In the genomic region with DNA sequence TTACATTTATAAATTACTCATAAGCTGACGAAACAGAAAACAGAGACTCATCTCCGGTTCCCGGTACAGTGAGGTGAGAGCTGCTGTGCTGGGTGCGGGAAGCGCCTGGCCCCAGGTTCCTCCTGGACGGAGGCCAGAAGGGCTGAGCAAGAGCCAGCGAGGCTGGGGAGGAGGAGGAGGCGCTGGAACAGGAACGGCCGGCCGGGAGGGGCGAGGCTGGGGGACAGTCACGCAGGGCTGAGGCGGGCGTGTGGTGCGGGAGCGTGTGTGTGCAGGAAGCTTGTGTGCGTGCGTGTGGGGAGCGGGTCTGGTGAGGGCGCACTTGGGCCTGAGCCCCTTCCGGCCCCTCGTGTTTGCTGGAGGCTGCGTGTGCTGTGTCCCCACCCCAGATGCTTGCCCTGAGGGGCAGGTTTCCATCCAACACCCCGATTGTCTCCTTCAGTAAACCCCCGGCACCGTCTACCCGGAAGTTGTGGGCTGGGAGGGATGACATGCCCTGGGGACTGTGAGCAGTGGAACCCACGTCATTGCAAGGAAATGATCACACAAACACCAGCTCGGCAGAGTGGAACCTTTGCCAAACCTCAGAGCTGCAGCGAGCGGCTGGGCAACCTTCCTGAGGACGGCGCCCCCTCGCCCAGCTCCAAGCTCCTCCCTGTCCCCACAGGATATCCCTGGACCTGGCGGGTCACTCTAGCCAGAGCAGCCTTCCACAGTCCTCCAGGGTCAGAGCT, we compare ENCODE assay signal across 8 cellular contexts. TPM values are rescaled to one million over a fixed set of nuclear protein-coding genes. Genes with fewer than 3 reads are reported as not detected.
DNase-seq lines count a peak whose midpoint lies in the region; ATAC-seq and TF ChIP-seq lines count a peak whose summit lies in the region.

No MANE protein-coding gene starts in this region.

- H3K9ac ChIP-seq in SK-N-SH: peak overlapping the region; percentile 67

- H3K4me1 ChIP-seq in SK-N-SH (ENCODE audit: control insufficient read depth in 1 of 2, insufficient read depth in 2 of 2, low read depth in 1 of 2, low read length in 1 of 2) (peaks cover 28 to 37% of the 10 kb centered on the region in 2 experiments; a peak in 3 of 4 replicates), prostate gland (replicated peaks) (peaks cover 25% of the 10 kb centered on the region), upper lobe of left lung (peaks cover 51 to 60% (median 54%) of the 10 kb centered on the region in 4 donors)

- WGBS in SK-N-SH (ENCODE audit: low lambda C conversion rate): 18% methylated on average over 29 of the region's 36 CpGs
- WGBS in prostate gland: under 1% methylated on average over 36 of the region's 36 CpGs
- WGBS in upper lobe of left lung, 2 donors: 1% methylated on average over 8 to 33 of the region's 36 CpGs

- TF ChIP-seq EP300 in SK-N-SH (IDR thresholded peaks at IDR 0.05; ENCODE audit: borderline replicate concordance in 1 of 2, low read depth in 1 of 2, low read length in 1 of 2) (no peak; a peak in 1 of 4 replicates), upper lobe of left lung (IDR thresholded peaks at IDR 0.05) (peak; percentile 95 to 97 (median 96))

- H3K9me3 ChIP-seq in SK-N-SH: no peaks in the 10 kb centered on the region
- no peaks in the 10 kb centered on the region for H3K9me3 ChIP-seq in prostate gland
- no peaks in the 10 kb centered on the region for H3K9me3 ChIP-seq in upper lobe of left lung

- TF ChIP-seq RAD21 in SK-N-SH (IDR thresholded peaks at IDR 0.05; ENCODE audit: low read length): no peak

- H4K20me1 ChIP-seq in SK-N-SH (ENCODE audit: insufficient read depth): no peaks in the 10 kb centered on the region

- H3K4me3 ChIP-seq in SK-N-SH (ENCODE audit: low read depth in 2 of 2, low read length in 1 of 2): peak overlapping the region; percentile 40 to 52
- H3K4me3 ChIP-seq in prostate gland: peak overlapping the region; percentile 35 to 43
- peak overlapping the region in 3 of 4 donors; percentile 40 to 52 (median 43) for H3K4me3 ChIP-seq in upper lobe of left lung

- no peaks in the 10 kb centered on the region for H3K9me2 ChIP-seq in SK-N-SH

- H3K36me3 ChIP-seq in SK-N-SH (replicated peaks in 1 of 2; ENCODE audit: control insufficient read depth in 1 of 2, insufficient read depth in 2 of 2, low read length in 1 of 2) (no peaks in the 10 kb centered on the region), prostate gland (no peaks in the 10 kb centered on the region), upper lobe of left lung (no peaks in the 10 kb centered on the region)

- TF ChIP-seq CTCF in SK-N-SH (IDR thresholded peaks at IDR 0.05): peak; percentile 18; the same call in 1 of the 2 replicates
- peak in 1 of 4 experiments; percentile 13 for TF ChIP-seq CTCF in prostate gland (IDR thresholded peaks at IDR 0.05)
- TF ChIP-seq CTCF in upper lobe of left lung (IDR thresholded peaks at IDR 0.05): peak in 1 of 6 experiments; percentile 15

- POLR2A ChIA-PET in SK-N-SH (lab: Yijun Ruan, JAX): interaction anchor here (0.5 to 1.4 kb wide), 6 partner anchors 15 to 746 kb away, joined by 3 to 10 read pairs (median 3); partner anchors contain the start of gene FAAP100

- H3K27me3 ChIP-seq in SK-N-SH (ENCODE audit: insufficient read depth) (no peaks in the 10 kb centered on the region), prostate gland (replicated peaks; ENCODE audit: insufficient read depth) (no peaks in the 10 kb centered on the region), upper lobe of left lung (no peaks in the 10 kb centered on the region)

- ATAC-seq in GM18909 (IDR thresholded peaks at IDR 0.05; ENCODE audit: poor library complexity, unreplicated experiment) (peak; percentile 54), HG03571 (IDR thresholded peaks at IDR 0.05; ENCODE audit: unreplicated experiment) (peak; percentile 45), upper lobe of left lung (ENCODE audit: low FRiP score in 2 of 2) (peak; percentile 89 to 90)

- CTCF ChIA-PET in SK-N-SH (lab: Yijun Ruan, JAX): interaction anchor here (0.6 to 15.1 kb wide), 15 partner anchors 13 to 118 kb away, joined by 3 to 184 read pairs (median 5); partner anchors contain the start of genes CD7, CSNK1D, HEXD and OGFOD3

- no peaks in the 10 kb centered on the region; the same call in 1 of the 2 replicates for H3K79me2 ChIP-seq in SK-N-SH (ENCODE audit: insufficient read depth)

- peak overlapping the region; percentile 82 for H3K4me2 ChIP-seq in SK-N-SH

- H3K27ac ChIP-seq in SK-N-SH (ENCODE audit: low read depth in 2 of 2, low read length in 1 of 2) (peak overlapping the region; percentile 77 to 84), prostate gland (peak overlapping the region; percentile 99), upper lobe of left lung (peak overlapping the region; percentile 98 to 99 (median 99))

- peak overlapping the region; percentile 91 for H2AFZ ChIP-seq in SK-N-SH (ENCODE audit: low read depth)

- TF ChIP-seq POLR2A in prostate gland (IDR thresholded peaks at IDR 0.05) (peak; percentile 63), upper lobe of left lung (IDR thresholded peaks at IDR 0.05) (peak in 3 of 4 donors; percentile 52 to 91 (median 56))

- intact Hi-C loops in prostate gland (cut with DNase I): loop anchor here (10.0 kb wide), 1 partner anchor 63 kb away; no protein-coding TSS in a partner anchor

- DNase-seq in AG08396 (ENCODE audit: low spot score): peak; percentile 96
- DNase-seq in SK-N-SH: peak; percentile 90
- DNase-seq in activated naive CD4-positive, alpha-beta T cell treated with anti-CD3 and anti-CD28 coated beads, Interleukin-2, amount 50 U/mL, for 16 hours: peak; percentile 90
- peak; percentile 68 for DNase-seq in glomerular endothelial cell (ENCODE audit: extremely low read depth, low read depth, low spot score)
- peak; percentile 92 for DNase-seq in prostate gland (ENCODE audit: low spot score)
- DNase-seq in upper lobe of left lung: peak; percentile 95

- peaks cover 30% of the 10 kb centered on the region for H3F3A ChIP-seq in SK-N-SH (replicated peaks; ENCODE audit: insufficient read depth)

TF ChIP-seq in SK-N-SH, 30 proteins besides CTCF, POLR2A, EP300 and RAD21 (continues in another document):
- no peak for TF ChIP-seq REST (IDR thresholded peaks at IDR 0.05; ENCODE audit: low read depth, low read length)
- no peak for TF ChIP-seq CHD2 (IDR thresholded peaks at IDR 0.05; ENCODE audit: low read length, partially characterized antibody)
- peak; percentile 87 for TF ChIP-seq ELF1 (IDR thresholded peaks at IDR 0.05)
- no peak for TF ChIP-seq TEAD4 (IDR thresholded peaks at IDR 0.05; ENCODE audit: borderline replicate concordance, insufficient read depth)
- TF ChIP-seq IRF3 (IDR thresholded peaks at IDR 0.05; ENCODE audit: low read depth, low read length): no peak
- no peak; the same call in 1 of the 2 replicates for TF ChIP-seq FOSL2 (IDR thresholded peaks at IDR 0.05; ENCODE audit: borderline replicate concordance, low read depth)

RNA-seq across cellular contexts. Expression of gene CD7, which starts 19.4 kb away (rescaled TPM):
- polyA plus RNA-seq in SK-N-SH (2012; rRNA removed): 0.07 TPM in 1 of 2 replicates, not detected in the other
- 0.16 TPM in 1 of 2 replicates, not detected in the other for polyA plus RNA-seq in SK-N-SH (2012; cell fraction: cytosol; rRNA removed)
- polyA plus RNA-seq in SK-N-SH (2012; cell fraction: nucleus; rRNA removed): not detected in 2 replicates
- total RNA-seq in glomerular endothelial cell (not detected in 2 replicates), prostate gland (1 to 10 TPM in 1 of 2 donors, not detected in 1; 2.8 TPM), upper lobe of left lung (10 to 100 TPM in 1 of 6 donors, 1 to 10 TPM in 5; 5.2 to 24.7 (median 7.6) TPM)

RNA-seq across cellular contexts. Expression of gene CSNK1D, which starts 24.5 kb away (rescaled TPM):
- 133 and 216 TPM in 2 replicates for polyA plus RNA-seq in SK-N-SH (2012; rRNA removed)
- 121 and 170 TPM in 2 replicates for polyA plus RNA-seq in SK-N-SH (2012; cell fraction: cytosol; rRNA removed)
- 670 and 707 TPM in 2 replicates for polyA plus RNA-seq in SK-N-SH (2012; cell fraction: nucleus; rRNA removed)
- 84.6 and 88.0 TPM in 2 replicates for total RNA-seq in glomerular endothelial cell
- total RNA-seq in prostate gland: 100 to 1,000 TPM in 1 of 2 donors, 10 to 100 TPM in 1; 80.3 to 155 TPM
- 100 to 1,000 TPM in 4 of 6 donors, 10 to 100 TPM in 2; 80.6 to 228 (median 152) TPM for total RNA-seq in upper lobe of left lung

RNA-seq across cellular contexts. Expression of gene SECTM1, which starts 35.6 kb away (rescaled TPM):
- polyA plus RNA-seq in SK-N-SH (2012; rRNA removed): 2.1 and 3.8 TPM in 2 replicates
- polyA plus RNA-seq in SK-N-SH (2012; cell fraction: cytosol; rRNA removed): 0.82 and 1.6 TPM in 2 replicates
- polyA plus RNA-seq in SK-N-SH (2012; cell fraction: nucleus; rRNA removed): 1.3 and 1.4 TPM in 2 replicates
- 1.1 and 2.7 TPM in 2 replicates for total RNA-seq in glomerular endothelial cell
- 10 to 100 TPM in 1 of 2 donors, 1 to 10 TPM in 1; 9.0 to 12.5 TPM for total RNA-seq in prostate gland
- 10 to 100 TPM; 17.8 to 50.4 (median 36.2) TPM for total RNA-seq in upper lobe of left lung

Comparison
In these comparisons a context has a peak if more than half of its experiments do, and no peak if none do; other contexts are left out.
1. Peak in every context shown above with its lines: DNase-seq, ATAC-seq, H3K4me3 ChIP-seq and H3K27ac ChIP-seq.